ENCODE assay signal across 20 cellular contexts in genomic region chr22:50452649-50453048, GRCh38. TPM values are rescaled to one million over a fixed set of nuclear protein-coding genes. Genes with fewer than 3 reads are reported as not detected.
A peak's percentile ranks its signal among the peaks of the same experiment; 100 is the strongest.
DNase-seq lines count a peak whose midpoint lies in the region; ATAC-seq and TF ChIP-seq lines count a peak whose summit lies in the region.
"Had no signal": no experiment of that assay in that cellular context is flagged by ENCODE, and none has a peak within 500 bp of the region (broad histone marks: within the 10 kb centered on the region; RNA-seq: fewer than 3 reads in every experiment).

No MANE protein-coding gene starts in this region.

- CTCF ChIA-PET in activated CD4-positive, alpha-beta memory T cell treated with anti-CD3 and anti-CD28 coated beads, Interleukin-2, amount 10 ng/mL, durations not matched to agents 7 days and 5 days (lab: Charles Lee) = interaction anchor here (1.1 to 1.3 kb wide), 2 partner anchors 18 to 46 kb away, joined by 4 to 7 read pairs; no protein-coding TSS in a partner anchor

- no peak for TF ChIP-seq POLR2A in esophagus muscularis mucosa (IDR thresholded peaks at IDR 0.05; ENCODE audit: low read depth)

- no peaks in the 10 kb centered on the region for H3K27me3 ChIP-seq in esophagus muscularis mucosa
- H3K27me3 ChIP-seq: foreskin keratinocyte, uterus had no signal

- H3K4me3 Mint-ChIP-seq in activated naive CD4-positive, alpha-beta T cell treated with anti-CD3 and anti-CD28 coated beads, Interleukin-2, amount 50 U/mL, for 24 hours = no peak overlapping the region
- H3K4me3 Mint-ChIP-seq in activated CD4-positive, alpha-beta memory T cell treated with anti-CD3 and anti-CD28 coated beads, Interleukin-2, amount 10 ng/mL, durations not matched to agents 7 days and 5 days = no peak overlapping the region
- H3K4me3 Mint-ChIP-seq: activated T-cell treated with anti-CD3 and anti-CD28 coated beads, Interleukin-2, amount 50 U/mL, for 4 hours had no signal

- H3K4me1 Mint-ChIP-seq in activated naive CD4-positive, alpha-beta T cell treated with anti-CD3 and anti-CD28 coated beads, Interleukin-2, amount 50 U/mL, for 24 hours = peaks cover 10% of the 10 kb centered on the region
- H3K4me1 Mint-ChIP-seq in activated CD4-positive, alpha-beta memory T cell treated with anti-CD3 and anti-CD28 coated beads, Interleukin-2, amount 10 ng/mL, durations not matched to agents 7 days and 5 days = peaks cover 13% of the 10 kb centered on the region

- TF ChIP-seq EP300 in esophagus muscularis mucosa (IDR thresholded peaks at IDR 0.05) = no peak

- ATAC-seq in SK-N-SH treated with all-trans-retinoic acid at 6 μM for 48 hours = no peak
- ATAC-seq: foreskin keratinocyte, left cardiac atrium, right cardiac atrium had no signal

- no peak overlapping the region for H3K27ac ChIP-seq in esophagus muscularis mucosa (replicated peaks in 1 of 4)
- H3K27ac ChIP-seq: foreskin keratinocyte, uterus had no signal

- TF ChIP-seq CTCF in fibroblast of villous mesenchyme (IDR thresholded peaks at IDR 0.05; ENCODE audit: insufficient read depth, low read depth, low read length) (no peak), esophagus muscularis mucosa (IDR thresholded peaks at IDR 0.05) (no peak)

- H3K36me3 ChIP-seq in esophagus muscularis mucosa = peaks cover 47 to 91% (median 74%) of the 10 kb centered on the region in 4 donors
- H3K36me3 ChIP-seq: uterus had no signal

- peaks cover 15% of the 10 kb centered on the region for H3K36me3 Mint-ChIP-seq in activated naive CD4-positive, alpha-beta T cell treated with anti-CD3 and anti-CD28 coated beads, Interleukin-2, amount 50 U/mL, for 24 hours
- peaks cover 64% of the 10 kb centered on the region for H3K36me3 Mint-ChIP-seq in activated CD4-positive, alpha-beta memory T cell treated with anti-CD3 and anti-CD28 coated beads, Interleukin-2, amount 10 ng/mL, durations not matched to agents 7 days and 5 days (ENCODE audit: low read depth)

- H3K9me3 ChIP-seq in esophagus muscularis mucosa = no peaks in the 10 kb centered on the region
- H3K9me3 ChIP-seq: uterus had no signal

- WGBS in esophagus muscularis mucosa = 88% methylated on average over 5 of the region's 5 CpGs

- no peaks in the 10 kb centered on the region for H3K4me1 ChIP-seq in esophagus muscularis mucosa
- H3K4me1 ChIP-seq: foreskin keratinocyte, uterus had no signal

- H3K4me3 ChIP-seq in fibroblast of villous mesenchyme (ENCODE audit: low read depth, low read length) (no peak overlapping the region), esophagus muscularis mucosa (no peak overlapping the region)
- H3K4me3 ChIP-seq: uterus had no signal

- H3K9me3 Mint-ChIP-seq in activated naive CD4-positive, alpha-beta T cell treated with anti-CD3 and anti-CD28 coated beads, Interleukin-2, amount 50 U/mL, for 24 hours = no peaks in the 10 kb centered on the region
- H3K9me3 Mint-ChIP-seq in activated CD4-positive, alpha-beta memory T cell treated with anti-CD3 and anti-CD28 coated beads, Interleukin-2, amount 10 ng/mL, durations not matched to agents 7 days and 5 days = no peaks in the 10 kb centered on the region
- H3K9me3 Mint-ChIP-seq: activated T-cell treated with anti-CD3 and anti-CD28 coated beads, Interleukin-2, amount 50 U/mL, for 4 hours had no signal

- intact Hi-C loops in esophagus muscularis mucosa (cut with DNase I) = no loop called here

- POLR2A ChIA-PET in activated CD4-positive, alpha-beta memory T cell treated with anti-CD3 and anti-CD28 coated beads, Interleukin-2, amount 10 ng/mL, durations not matched to agents 7 days and 5 days (lab: Charles Lee) = interaction anchor here (0.8 to 2.9 kb wide), 3 partner anchors 7 to 76 kb away, joined by 3 to 9 read pairs (median 3); no protein-coding TSS in a partner anchor

- peak overlapping the region; percentile 43 for H3K27ac Mint-ChIP-seq in activated naive CD4-positive, alpha-beta T cell treated with anti-CD3 and anti-CD28 coated beads, Interleukin-2, amount 50 U/mL, for 24 hours
- H3K27ac Mint-ChIP-seq in activated CD4-positive, alpha-beta memory T cell treated with anti-CD3 and anti-CD28 coated beads, Interleukin-2, amount 10 ng/mL, durations not matched to agents 7 days and 5 days = peak overlapping the region; percentile 61

- no peak for DNase-seq in activated naive CD4-positive, alpha-beta T cell treated with Interleukin-2 at 50 U/mL for 16 hours
- DNase-seq in activated CD4-positive, alpha-beta memory T cell treated with anti-CD3 and anti-CD28 coated beads, Interleukin-2, amount 10 ng/mL, durations not matched to agents 7 days and 5 days = no peak
- DNase-seq in fibroblast of villous mesenchyme (ENCODE audit: low read depth) = peak; percentile 36
- no peak for DNase-seq in activated gamma-delta T cell treated with Interleukin-2 at 50 U/mL for 16 hours
- no peak for DNase-seq in occipital lobe (lab: John Stamatoyannopoulos, UW)
- DNase-seq in esophagus muscularis mucosa (ENCODE audit: extremely low spot score) = no peak
- DNase-seq: activated T-cell treated with anti-CD3 and anti-CD28 coated beads, Interleukin-2, amount 50 U/mL, for 4 hours; aorta; foreskin keratinocyte; IMR-90; left cardiac atrium; midbrain; NCI-H187; NCI-H446; NK-92 treated with Interleukin-12 subunit alpha and Interleukin-12 subunit beta, amount 100 ng/mL, for 24 hours; uterus had no signal

- H3K27me3 Mint-ChIP-seq in activated naive CD4-positive, alpha-beta T cell treated with anti-CD3 and anti-CD28 coated beads, Interleukin-2, amount 50 U/mL, for 24 hours = no peaks in the 10 kb centered on the region
- no peaks in the 10 kb centered on the region for H3K27me3 Mint-ChIP-seq in activated CD4-positive, alpha-beta memory T cell treated with anti-CD3 and anti-CD28 coated beads, Interleukin-2, amount 10 ng/mL, durations not matched to agents 7 days and 5 days

TF ChIP-seq in SK-N-SH treated with all-trans-retinoic acid at 6 μM for 48 hours, 23 proteins besides CTCF, POLR2A, EP300 and RAD21 (continues in another document):
- TF ChIP-seq TOX (CRISPR knock-in tag; IDR thresholded peaks at IDR 0.05; ENCODE audit: borderline replicate concordance) = no peak
- TF ChIP-seq TSHZ2 (CRISPR knock-in tag; IDR thresholded peaks at IDR 0.05) = no peak

RNA-seq across cellular contexts. Expression of gene SBF1, which starts 22.2 kb away (rescaled TPM):
- 100 to 1,000 TPM; 181 to 196 TPM for total RNA-seq in activated CD4-positive, alpha-beta memory T cell treated with anti-CD3 and anti-CD28 coated beads, Interleukin-2, amount 10 ng/mL, durations not matched to agents 7 days and 5 days
- total RNA-seq in fibroblast of villous mesenchyme = 75.1 and 82.8 TPM in 2 replicates
- total RNA-seq in occipital lobe = 97.0 TPM
- total RNA-seq in esophagus muscularis mucosa = 100 to 1,000 TPM in 2 of 4 donors, 10 to 100 TPM in 2; 56.1 to 121 (median 86.9) TPM

RNA-seq across cellular contexts. Expression of gene ADM2, which starts 28.7 kb away (rescaled TPM):
- 1 to 10 TPM; 7.6 to 8.8 TPM for total RNA-seq in activated CD4-positive, alpha-beta memory T cell treated with anti-CD3 and anti-CD28 coated beads, Interleukin-2, amount 10 ng/mL, durations not matched to agents 7 days and 5 days
- 2.6 and 5.8 TPM in 2 replicates for total RNA-seq in fibroblast of villous mesenchyme
- not detected for total RNA-seq in occipital lobe
- total RNA-seq in esophagus muscularis mucosa = under 1 TPM in 1 of 4 donors, not detected in 3; under 0.01 TPM

RNA-seq across cellular contexts. Expression of gene MIOX, which starts 34.0 kb away (rescaled TPM):
- total RNA-seq in activated CD4-positive, alpha-beta memory T cell treated with anti-CD3 and anti-CD28 coated beads, Interleukin-2, amount 10 ng/mL, durations not matched to agents 7 days and 5 days = under 1 TPM; 0.48 to 0.60 TPM
- 0.32 TPM in 1 of 2 replicates, not detected in the other for total RNA-seq in fibroblast of villous mesenchyme
- total RNA-seq in occipital lobe = not detected
- total RNA-seq in esophagus muscularis mucosa = not detected
- total RNA-seq: aorta, endothelial cell of umbilical vein, foreskin keratinocyte, IMR-90, left cardiac atrium, right cardiac atrium, uterus had no signal

RNA-seq across cellular contexts. Expression of gene LMF2, which starts 54.9 kb away (rescaled TPM):
- 100 to 1,000 TPM; 111 to 114 TPM for total RNA-seq in activated CD4-positive, alpha-beta memory T cell treated with anti-CD3 and anti-CD28 coated beads, Interleukin-2, amount 10 ng/mL, durations not matched to agents 7 days and 5 days
- 50.1 and 52.5 TPM in 2 replicates for total RNA-seq in fibroblast of villous mesenchyme
- 9.8 TPM for total RNA-seq in occipital lobe
- 10 to 100 TPM; 34.9 to 67.1 (median 46.8) TPM for total RNA-seq in esophagus muscularis mucosa

RNA-seq across cellular contexts. Expression of gene NCAPH2, which starts 55.4 kb away (rescaled TPM):
- 100 to 1,000 TPM; 105 to 108 TPM for total RNA-seq in activated CD4-positive, alpha-beta memory T cell treated with anti-CD3 and anti-CD28 coated beads, Interleukin-2, amount 10 ng/mL, durations not matched to agents 7 days and 5 days
- total RNA-seq in fibroblast of villous mesenchyme (27.2 and 35.4 TPM in 2 replicates), occipital lobe (46.9 TPM), esophagus muscularis mucosa (10 to 100 TPM; 30.3 to 44.6 (median 41.7) TPM)
